22 cellular contexts compared by ENCODE assay signal in the genomic region with DNA sequence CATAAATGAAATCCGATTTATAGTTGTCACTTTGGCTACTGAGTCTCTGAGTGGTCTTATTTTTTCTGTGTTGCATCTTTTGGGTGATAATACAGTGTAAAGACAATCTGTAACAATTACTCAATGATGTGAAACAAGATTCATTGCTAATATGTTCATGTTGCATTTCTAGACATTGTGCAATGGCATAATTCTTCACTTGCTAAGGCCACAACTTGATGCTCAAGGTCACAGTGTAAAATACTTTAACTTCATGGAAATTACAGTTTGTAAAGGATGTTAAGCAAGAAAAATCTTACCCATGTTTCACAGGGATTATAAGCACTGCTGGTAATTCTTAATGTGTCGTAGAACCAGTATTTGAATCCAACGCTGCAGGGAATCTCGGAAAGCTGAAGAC.
"Had no signal": no experiment of that assay in that cellular context is flagged by ENCODE, and none has a peak within 500 bp of the region (broad histone marks: within the 10 kb centered on the region; RNA-seq: fewer than 3 reads in every experiment).

No MANE protein-coding gene starts in this region.

- H3K4me1 ChIP-seq: lower lobe of right lung, pancreas, psoas muscle, stomach, suprapubic skin had no signal

- H3K27ac ChIP-seq: epithelial cell of prostate, lower lobe of right lung, pancreas, psoas muscle, stomach, suprapubic skin, tibial nerve had no signal

- DNase-seq: activated B cell treated with CpG ODN at 0.5 μM for 24 hours; activated CD4-positive, alpha-beta memory T cell treated with anti-CD3 and anti-CD28 coated beads for 36 hours; activated CD4-positive, alpha-beta T cell treated with anti-CD3 and anti-CD28 coated beads for 4 hours; activated naive CD4-positive, alpha-beta T cell treated with Interleukin-2 at 50 U/mL for 16 hours; activated naive CD8-positive, alpha-beta T cell treated with anti-CD3 and anti-CD28 coated beads for 36 hours; activated T-cell treated with anti-CD3 and anti-CD28 coated beads, Interleukin-2, amount 50 U/mL, for 48 hours; amygdala; cortex of kidney; lower lobe of right lung; mesendoderm; mucosa of descending colon; nephron progenitor cell; pancreas; psoas muscle; right cardiac atrium; stimulated activated CD4-positive, alpha-beta T cell treated with anti-CD3 and anti-CD28 coated beads, Interleukin-15, amount 100 ng/mL, for 24 hours; stomach; T1000 had no signal

- H3K4me3 ChIP-seq: lower lobe of right lung, mucosa of descending colon, pancreas, psoas muscle, smooth muscle cell, stomach, suprapubic skin, tibial nerve had no signal

- H3K9me3 ChIP-seq: pancreas had no signal

- H3K4me2 ChIP-seq: smooth muscle cell had no signal

- H3K36me3 ChIP-seq: lower lobe of right lung, pancreas, stomach, suprapubic skin, tibial nerve had no signal

- H3K27me3 ChIP-seq: pancreas, stomach, suprapubic skin, tibial nerve had no signal
